In genomic region chr1:7468248-7468647, GRCh38 we compare ENCODE assay signal across 1 cellular context.
TF ChIP-seq lines count a peak whose summit lies in the region.

No MANE protein-coding gene starts in this region.

TF ChIP-seq in HEK293, 187 proteins besides CTCF, POLR2A, EP300 and RAD21 (continued from another document):
- TF ChIP-seq ZNF391 (tag by site-specific recombination; IDR thresholded peaks at IDR 0.05; ENCODE audit: borderline replicate concordance, low read depth) (no peak), ZBTB17 (tag by site-specific recombination; IDR thresholded peaks at IDR 0.05) (peak; percentile 63), ZFHX2 (tag by site-specific recombination; conservative IDR thresholded peaks at IDR 0.05) (0 out of 2 replicates have a peak, but pooled peaks have one; percentile 7), ZNF23 (tag by site-specific recombination; IDR thresholded peaks at IDR 0.05; ENCODE audit: borderline replicate concordance) (peak; percentile 91)
TF ChIP-seq in HEK293: peak in this region for 4.
